Comparison of ENCODE assay signal across 13 cellular contexts in genomic region chr10:88437411-88437810, GRCh38.
"Had no signal": no experiment of that assay in that cellular context is flagged by ENCODE, and none has a peak within 500 bp of the region (broad histone marks: within the 10 kb centered on the region; RNA-seq: fewer than 3 reads in every experiment).

No MANE protein-coding gene starts in this region.

- DNase-seq: activated CD8-positive, alpha-beta memory T cell treated with anti-CD3 and anti-CD28 coated beads, Interleukin-2, amount 10 ng/mL, durations not matched to agents 7 days and 5 days; activated effector memory CD4-positive, alpha-beta T cell treated with Interleukin-2 at 50 U/mL for 16 hours; activated T-cell treated with anti-CD3 and anti-CD28 coated beads, Interleukin-2, amount 50 U/mL, for 24 hours; amygdala; brain microvascular endothelial cell; endodermal cell; left ventricle myocardium inferior; mesendoderm; psoas muscle; stimulated activated CD4-positive, alpha-beta T cell treated with anti-CD3 and anti-CD28 coated beads, Interleukin-4, amount 100 ng/mL, for 24 hours; stimulated activated naive CD8-positive, alpha-beta T cell treated with anti-CD3 and anti-CD28 coated beads, Interleukin-15, amount 100 ng/mL, for 72 hours had no signal

- H3K4me3 ChIP-seq: gastroesophageal sphincter, left ventricle myocardium inferior, psoas muscle, thoracic aorta had no signal
